ENCODE assay signal across 8 cellular contexts in the genomic region with DNA sequence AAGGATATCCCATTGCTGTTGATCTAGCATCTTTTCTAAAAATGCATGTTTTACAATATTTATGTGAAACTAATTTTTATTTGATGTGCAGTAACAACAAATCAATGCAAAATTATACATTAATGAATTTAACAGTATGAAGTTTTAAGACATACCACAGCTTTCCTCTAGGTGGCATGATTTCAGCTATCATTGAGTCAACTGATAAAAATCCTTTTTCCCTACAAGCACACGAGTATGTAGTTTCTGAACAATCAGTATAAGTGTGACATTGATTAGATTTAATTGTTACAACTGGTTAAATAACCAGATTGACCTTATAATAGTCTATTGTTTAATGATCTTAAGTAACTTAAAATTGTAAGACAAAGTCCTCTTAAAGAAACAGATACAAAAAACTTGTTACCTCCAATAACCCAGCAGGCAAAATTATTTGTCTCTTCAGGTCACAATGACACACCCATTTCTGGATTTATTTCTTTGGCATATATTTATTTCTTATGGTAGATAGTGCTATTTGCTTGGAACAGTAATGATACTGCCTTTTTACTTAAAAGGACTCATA. TPM values are rescaled to one million over a fixed set of nuclear protein-coding genes. Genes with fewer than 3 reads are reported as not detected.
DNase-seq lines count a peak whose midpoint lies in the region; ATAC-seq and TF ChIP-seq lines count a peak whose summit lies in the region.

No MANE protein-coding gene starts in this region.

- TF ChIP-seq CTCF in GM10266 (IDR thresholded peaks at IDR 0.05; ENCODE audit: control insufficient read depth, insufficient read depth, low read depth, missing control alignments) (peak; percentile 54), body of pancreas (IDR thresholded peaks at IDR 0.05) (peak; percentile 31 to 77 (median 68))

- no peaks in the 10 kb centered on the region for H3K9me3 ChIP-seq in body of pancreas

- no peaks in the 10 kb centered on the region for H3K27me3 ChIP-seq in body of pancreas

- H3K4me1 ChIP-seq in body of pancreas: peaks cover 3% of the 10 kb centered on the region

- no peak overlapping the region for H3K27ac Mint-ChIP-seq in naive B cell

- H3K4me3 ChIP-seq in body of pancreas: no peak overlapping the region

- intact Hi-C loops in body of pancreas (cut with DNase I): loop anchor here (10.0 kb wide), 1 partner anchor 725 kb away; no protein-coding TSS in a partner anchor

- H3K27ac ChIP-seq in body of pancreas: no peak overlapping the region

- H3K9me3 Mint-ChIP-seq in naive B cell: no peaks in the 10 kb centered on the region

- no peaks in the 10 kb centered on the region for H3K36me3 Mint-ChIP-seq in naive B cell

- no peak for DNase-seq in GM10266 (ENCODE audit: extremely low spot score)
- peak; percentile 44 for DNase-seq in NCI-H1105 treated with DMSO at 0.1 percent for 48 hours (lab: John Stamatoyannopoulos, UW)
- no peak for DNase-seq in body of pancreas
- DNase-seq in naive B cell: peak; percentile 18
- DNase-seq in activated CD8-positive, alpha-beta memory T cell treated with anti-CD3 and anti-CD28 coated beads, Interleukin-2, amount 50 U/mL, for 4 hours: no peak
- DNase-seq in GOT3 (lab: John Stamatoyannopoulos, UW): no peak

- no peaks in the 10 kb centered on the region for H3K36me3 ChIP-seq in body of pancreas (replicated peaks in 1 of 2; ENCODE audit: insufficient read depth in 1 of 2, low read depth in 2 of 2)

- WGBS in body of pancreas, 2 donors: 0 to 2% methylated on average over 1 of the region's 1 CpG

- peaks cover 0 to 2% (median 0%) of the 10 kb centered on the region in 3 donors for H3K4me1 Mint-ChIP-seq in naive B cell

- no peak for TF ChIP-seq POLR2A in body of pancreas (IDR thresholded peaks at IDR 0.05)

- ATAC-seq in GM21786 (IDR thresholded peaks at IDR 0.05; ENCODE audit: unreplicated experiment) (peak; percentile 75), body of pancreas (peak; percentile 60), naive B cell (ENCODE audit: low read depth in 2 of 2) (peak in 1 of 2 donors; percentile 37), GM21390 (IDR thresholded peaks at IDR 0.05; ENCODE audit: unreplicated experiment) (no peak)

- H3K27me3 Mint-ChIP-seq in naive B cell: no peaks in the 10 kb centered on the region

- peak overlapping the region in 1 of 8 donors; percentile 38 for H3K4me3 Mint-ChIP-seq in naive B cell

RNA-seq across cellular contexts. Expression of a gene that starts 5.8 kb away (rescaled TPM):
- 1 to 10 TPM; 4.3 to 4.9 TPM for total RNA-seq in body of pancreas
- polyA plus RNA-seq in naive B cell (ENCODE audit: low read depth in 6 of 6): 1 to 10 TPM in 1 of 6 donors, under 1 TPM in 4, not detected in 1; 0.23 to 1.1 (median 0.43) TPM

RNA-seq across cellular contexts. Expression of a gene that starts 54.3 kb away (rescaled TPM):
- total RNA-seq in body of pancreas: 1 to 10 TPM; 2.6 to 7.9 TPM
- polyA plus RNA-seq in naive B cell (ENCODE audit: low read depth in 6 of 6): 10 to 100 TPM in 5 of 6 donors, 1 to 10 TPM in 1; 7.5 to 26.4 (median 18.5) TPM

Comparison
In these comparisons a context has a peak if more than half of its experiments do, and no peak if none do; other contexts are left out.
1. DNase-seq: peak in NCI-H1105 treated with DMSO at 0.1 percent for 48 hours (single experiment) and naive B cell (single experiment); none in GM10266 (single experiment), body of pancreas (0 of 4), activated CD8-positive, alpha-beta memory T cell treated with anti-CD3 and anti-CD28 coated beads, Interleukin-2, amount 50 U/mL, for 4 hours (single experiment) and GOT3 (single experiment).